ENCODE assay signal across 12 cellular contexts in the genomic region with DNA sequence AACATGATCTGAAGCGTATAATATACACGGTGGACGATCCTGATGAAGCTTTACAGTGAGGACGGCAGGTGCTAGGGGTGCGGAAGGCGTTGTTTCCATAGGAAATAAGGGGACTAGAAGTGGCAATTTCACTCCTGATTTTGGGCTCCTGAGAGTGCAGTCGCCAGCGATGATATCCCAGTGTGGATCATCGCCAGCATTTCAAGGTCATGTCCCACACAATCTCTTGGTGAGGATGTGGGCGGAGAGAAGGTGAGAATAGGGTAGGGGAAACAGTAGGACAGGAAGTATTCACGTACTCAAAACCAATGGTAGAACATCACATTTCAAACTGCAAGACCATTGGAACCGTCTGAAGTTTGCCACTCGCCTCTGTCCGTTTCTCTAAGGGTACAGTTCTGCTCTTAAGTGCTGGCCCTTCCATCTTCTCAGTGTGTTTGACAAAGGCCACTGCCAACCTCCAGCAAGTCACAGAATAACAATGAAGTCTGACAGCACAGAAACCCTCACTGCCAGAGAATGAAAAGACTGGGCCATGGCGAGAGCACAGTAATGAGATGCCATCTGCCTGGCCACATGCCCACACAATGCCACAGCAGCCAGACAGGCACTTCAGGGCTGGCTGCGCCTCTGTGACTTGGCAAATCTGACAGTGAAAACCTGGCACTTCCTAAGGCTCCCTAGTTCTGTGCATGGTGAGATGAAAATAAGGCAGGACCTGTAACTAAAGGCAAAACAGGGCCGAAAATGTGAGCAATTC. TPM values are rescaled to one million over a fixed set of nuclear protein-coding genes. Genes with fewer than 3 reads are reported as not detected.
DNase-seq lines count a peak whose midpoint lies in the region; ATAC-seq and TF ChIP-seq lines count a peak whose summit lies in the region.
"Had no signal": no experiment of that assay in that cellular context is flagged by ENCODE, and none has a peak within 500 bp of the region (broad histone marks: within the 10 kb centered on the region; RNA-seq: fewer than 3 reads in every experiment).

No MANE protein-coding gene starts in this region.

- H3K27ac Mint-ChIP-seq in Calu3 (ENCODE audit: unreplicated experiment), result peak overlapping the region; percentile 3
- no peak overlapping the region for H3K27ac Mint-ChIP-seq in activated naive CD4-positive, alpha-beta T cell treated with anti-CD3 and anti-CD28 coated beads, Interleukin-2, amount 10 ng/mL, durations not matched to agents 7 days and 5 days

- BruUV-seq in Calu3 (replicated peaks; lab: Mats Ljungman, UMichigan), result no TSS peak

- no peaks in the 10 kb centered on the region for H3K27me3 Mint-ChIP-seq in Calu3 (ENCODE audit: unreplicated experiment)
- no peaks in the 10 kb centered on the region for H3K27me3 Mint-ChIP-seq in activated naive CD4-positive, alpha-beta T cell treated with anti-CD3 and anti-CD28 coated beads, Interleukin-2, amount 10 ng/mL, durations not matched to agents 7 days and 5 days

- DNase-seq in Calu3 (no peak), NCI-H2029 treated with DMSO at 0.1 percent for 48 hours (lab: John Stamatoyannopoulos, UW) (peak; percentile 99), cerebellar cortex (ENCODE audit: low spot score) (peak; percentile 95), middle frontal gyrus (ENCODE audit: extremely low spot score, low spot score) (peak; percentile 82)
- DNase-seq in activated naive CD4-positive, alpha-beta T cell treated with anti-CD3 and anti-CD28 coated beads, Interleukin-2, amount 10 ng/mL, durations not matched to agents 7 days and 5 days, result no peak
- DNase-seq: activated CD8-positive, alpha-beta memory T cell treated with anti-CD3 and anti-CD28 coated beads, Interleukin-2, amount 50 U/mL, for 4 hours; NCI-H1436; Peyer's patch had no signal

- no peak for ATAC-seq in GM21423 (IDR thresholded peaks at IDR 0.05; ENCODE audit: unreplicated experiment)
- ATAC-seq in HG03521 (IDR thresholded peaks at IDR 0.05; ENCODE audit: unreplicated experiment), result no peak
- no peak for ATAC-seq in HG02642 (IDR thresholded peaks at IDR 0.05; ENCODE audit: poor library complexity, unreplicated experiment)

- no peak overlapping the region for H3K4me3 Mint-ChIP-seq in Calu3 (ENCODE audit: low read depth, unreplicated experiment)
- no peak overlapping the region for H3K4me3 Mint-ChIP-seq in activated naive CD4-positive, alpha-beta T cell treated with anti-CD3 and anti-CD28 coated beads, Interleukin-2, amount 10 ng/mL, durations not matched to agents 7 days and 5 days

- no peak for TF ChIP-seq CTCF in Calu3 (IDR thresholded peaks at IDR 0.05; ENCODE audit: unreplicated experiment)

- intact Hi-C loops in Calu3 (cut with micrococcal nuclease; ENCODE audit: unreplicated experiment), result no loop called here

- H3K36me3 Mint-ChIP-seq in Calu3 (ENCODE audit: insufficient read depth, unreplicated experiment), result peaks cover 61% of the 10 kb centered on the region
- H3K36me3 Mint-ChIP-seq in activated naive CD4-positive, alpha-beta T cell treated with anti-CD3 and anti-CD28 coated beads, Interleukin-2, amount 10 ng/mL, durations not matched to agents 7 days and 5 days, result peaks cover 38% of the 10 kb centered on the region

- H3K4me1 Mint-ChIP-seq in Calu3 (ENCODE audit: low read depth, unreplicated experiment), result no peaks in the 10 kb centered on the region
- no peaks in the 10 kb centered on the region for H3K4me1 Mint-ChIP-seq in activated naive CD4-positive, alpha-beta T cell treated with anti-CD3 and anti-CD28 coated beads, Interleukin-2, amount 10 ng/mL, durations not matched to agents 7 days and 5 days

- H3K9me3 Mint-ChIP-seq in Calu3 (ENCODE audit: low read depth, unreplicated experiment), result no peaks in the 10 kb centered on the region
- H3K9me3 Mint-ChIP-seq in activated naive CD4-positive, alpha-beta T cell treated with anti-CD3 and anti-CD28 coated beads, Interleukin-2, amount 10 ng/mL, durations not matched to agents 7 days and 5 days, result no peaks in the 10 kb centered on the region

- CTCF ChIA-PET in Calu3 (lab: Charles Lee), result no interaction called here
- CTCF ChIA-PET in activated naive CD4-positive, alpha-beta T cell treated with anti-CD3 and anti-CD28 coated beads, Interleukin-2, amount 10 ng/mL, durations not matched to agents 7 days and 5 days (lab: Charles Lee), result no interaction called here

RNA-seq across cellular contexts. Expression of a gene that starts 27.9 kb away (rescaled TPM):
- total RNA-seq in Calu3 (2022), result 31.8 and 41.6 TPM in 2 replicates
- total RNA-seq: ascending aorta had no signal

Comparison
In these comparisons a context has a peak if more than half of its experiments do, and no peak if none do; other contexts are left out.
1. DNase-seq: peak in NCI-H2029 treated with DMSO at 0.1 percent for 48 hours (single experiment), cerebellar cortex (single experiment) and middle frontal gyrus (single experiment); none in Calu3 (single experiment) and activated naive CD4-positive, alpha-beta T cell treated with anti-CD3 and anti-CD28 coated beads, Interleukin-2, amount 10 ng/mL, durations not matched to agents 7 days and 5 days (single experiment).